ENCODE assay signal across 15 cellular contexts in the genomic region with DNA sequence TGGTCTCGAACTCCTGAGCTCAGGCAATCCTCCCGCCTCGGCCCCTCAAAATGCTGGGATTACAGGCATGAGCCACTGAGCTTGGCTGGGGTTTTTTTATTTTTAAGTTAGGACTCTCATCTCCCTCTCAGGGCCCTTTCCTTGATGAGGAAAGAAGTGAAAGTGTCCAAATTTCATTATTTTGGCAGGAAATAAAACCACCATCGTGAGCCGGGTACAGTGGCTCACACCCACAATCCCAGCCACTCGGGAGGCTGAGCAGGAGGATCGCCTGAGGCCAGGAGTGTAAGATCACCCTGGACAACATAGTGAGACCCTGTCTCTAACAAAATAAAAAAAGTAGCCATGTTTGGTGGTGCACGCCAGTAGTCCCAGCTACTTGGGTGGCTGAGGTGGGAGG.
"Had no signal": no experiment of that assay in that cellular context is flagged by ENCODE, and none has a peak within 500 bp of the region (broad histone marks: within the 10 kb centered on the region; RNA-seq: fewer than 3 reads in every experiment).

No MANE protein-coding gene starts in this region.

- H3K4me1 ChIP-seq: testis had no signal

- H3K4me3 ChIP-seq: dorsolateral prefrontal cortex, hepatocyte, mucosa of descending colon, testis, tibial nerve had no signal

- ATAC-seq: stimulated activated naive B cell treated with anti-CD40 and anti-IgM and Interleukin-4, amounts not matched to agents 10 μg/mL and 1 μg/mL and 100 μg/mL, for 72 hours had no signal

- H3K36me3 ChIP-seq: neutrophil, tibial nerve had no signal

- H3K9me3 ChIP-seq: mucosa of descending colon, neutrophil, testis, tibial nerve had no signal

- H3K27ac ChIP-seq: dorsolateral prefrontal cortex, hepatocyte, neutrophil, testis had no signal

- DNase-seq: central memory CD4-positive, alpha-beta T cell; cortex of kidney; dorsolateral prefrontal cortex; effector CD8-positive, alpha-beta T cell; glutamatergic neuron; left colon; mucosa of descending colon; posterior cingulate gyrus; stimulated activated CD4-positive, alpha-beta T cell treated with anti-CD3 and anti-CD28 coated beads, Interleukin-2, amount 100 ng/mL, for 24 hours; stimulated activated CD4-positive, alpha-beta T cell treated with anti-CD3 and anti-CD28 coated beads, Interleukin-4, amount 100 ng/mL, for 4 hours; stimulated activated naive B cell treated with anti-CD40 and anti-IgM and Interleukin-4, amounts not matched to agents 10 μg/mL and 1 μg/mL and 100 μg/mL, for 72 hours; testis had no signal

- H3K27me3 ChIP-seq: dorsolateral prefrontal cortex, neutrophil, testis, tibial nerve had no signal
